Comparison of ENCODE assay signal across 1 cellular context in the genomic region with DNA sequence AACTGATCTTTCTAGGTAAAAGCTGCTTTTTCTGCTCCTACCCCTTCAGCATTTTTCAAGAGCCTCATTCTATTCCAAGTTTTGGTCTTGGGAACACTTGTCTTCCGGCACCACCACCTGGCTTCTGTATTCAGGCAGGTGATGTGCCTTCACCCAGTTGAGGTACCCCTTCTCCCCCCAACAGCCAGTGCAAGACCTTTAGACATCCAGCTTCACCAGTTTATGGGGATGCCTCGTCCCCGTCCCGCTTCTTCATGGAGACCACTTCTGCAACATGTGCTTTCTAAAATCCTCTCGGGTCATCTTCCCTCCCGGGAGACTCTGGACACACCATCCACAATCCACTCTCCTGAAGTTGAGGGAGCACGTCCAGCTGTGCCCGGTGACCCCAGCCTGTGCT.
TF ChIP-seq lines count a peak whose summit lies in the region.

No MANE protein-coding gene starts in this region.

TF ChIP-seq in IMR-90, 13 proteins besides CTCF, POLR2A, EP300 and RAD21:
- TF ChIP-seq, protein P1, sequence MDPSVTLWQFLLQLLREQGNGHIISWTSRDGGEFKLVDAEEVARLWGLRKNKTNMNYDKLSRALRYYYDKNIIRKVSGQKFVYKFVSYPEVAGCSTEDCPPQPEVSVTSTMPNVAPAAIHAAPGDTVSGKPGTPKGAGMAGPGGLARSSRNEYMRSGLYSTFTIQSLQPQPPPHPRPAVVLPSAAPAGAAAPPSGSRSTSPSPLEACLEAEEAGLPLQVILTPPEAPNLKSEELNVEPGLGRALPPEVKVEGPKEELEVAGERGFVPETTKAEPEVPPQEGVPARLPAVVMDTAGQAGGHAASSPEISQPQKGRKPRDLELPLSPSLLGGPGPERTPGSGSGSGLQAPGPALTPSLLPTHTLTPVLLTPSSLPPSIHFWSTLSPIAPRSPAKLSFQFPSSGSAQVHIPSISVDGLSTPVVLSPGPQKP (IDR thresholded peaks at IDR 0.05; ENCODE audit: borderline replicate concordance, low read depth, low read length), result no peak
- no peak for TF ChIP-seq CEBPB (IDR thresholded peaks at IDR 0.05; ENCODE audit: low read depth, low read length)
- TF ChIP-seq SMC3 (IDR thresholded peaks at IDR 0.05; ENCODE audit: low read depth, low read length), result no peak
- TF ChIP-seq NFE2L2 (IDR thresholded peaks at IDR 0.05; ENCODE audit: low read depth, low read length), result no peak
- no peak for TF ChIP-seq MXI1 (IDR thresholded peaks at IDR 0.05; ENCODE audit: borderline replicate concordance, low read depth, low read length)
- no peak for TF ChIP-seq CHD1 (IDR thresholded peaks at IDR 0.05; ENCODE audit: low read depth, low read length)
- TF ChIP-seq BHLHE40 (IDR thresholded peaks at IDR 0.05; ENCODE audit: low read depth, low read length), result no peak
- no peak for TF ChIP-seq USF2 (IDR thresholded peaks at IDR 0.05; ENCODE audit: low read depth, low read length)
TF ChIP-seq in IMR-90: peak in this region for 0.
